In genomic region chr4:48193096-48193836, GRCh38 we compare ENCODE assay signal across 22 cellular contexts. TPM values are rescaled to one million over a fixed set of nuclear protein-coding genes. Genes with fewer than 3 reads are reported as not detected.
DNase-seq lines count a peak whose midpoint lies in the region; ATAC-seq and TF ChIP-seq lines count a peak whose summit lies in the region.
"Had no signal": no experiment of that assay in that cellular context is flagged by ENCODE, and none has a peak within 500 bp of the region (broad histone marks: within the 10 kb centered on the region; RNA-seq: fewer than 3 reads in every experiment).

No MANE protein-coding gene starts in this region.

- peaks cover 60 to 85% (median 68%) of the 10 kb centered on the region in 10 experiments for H3K4me1 ChIP-seq in BLaER1 treated with 17β-estradiol and CSF1 and Interleukin-3, amounts not matched to agents 10 nM and 100 nM
- no peaks in the 10 kb centered on the region for H3K4me1 ChIP-seq in ovary (ENCODE audit: insufficient read depth)
- H3K4me1 ChIP-seq: body of pancreas, right atrium auricular region had no signal

- DNase-seq in activated B cell treated with CpG ODN at 0.5 μM for 24 hours = no peak
- DNase-seq in ovary = no peak
- no peak for DNase-seq in NCI-H2107 treated with DMSO at 0.1 percent for 48 hours (lab: John Stamatoyannopoulos, UW; ENCODE audit: unreplicated experiment)
- DNase-seq in T-helper 2 cell = no peak
- no peak for DNase-seq in NCI-H345 treated with DMSO at 0.1 percent for 48 hours (lab: John Stamatoyannopoulos, UW; ENCODE audit: unreplicated experiment)
- DNase-seq: ACHN; body of pancreas; CD4-positive, alpha-beta T cell; DMS79 treated with DMSO at 0.1 percent for 48 hours; heart right ventricle; NCI-H345; NK-92 treated with Interleukin-12 subunit alpha and Interleukin-12 subunit beta, amount 100 ng/mL, for 24 hours; RPMI8226; stimulated activated CD4-positive, alpha-beta T cell treated with anti-CD3 and anti-CD28 coated beads, Interleukin-12 subunit alpha, Interleukin-12 subunit beta, amount 100 ng/mL, for 4 hours; stimulated activated CD8-positive, alpha-beta memory T cell treated with anti-CD3 and anti-CD28 coated beads, Interleukin-4, amount 100 ng/mL, for 48 hours had no signal

- intact Hi-C loops in activated B cell treated with CpG ODN at 0.5 μM for 24 hours (cut with micrococcal nuclease) = loop anchor here (5.0 kb wide), 1 partner anchor 34 kb away; no protein-coding TSS in a partner anchor
- intact Hi-C loops in ovary (cut with DNase I) = no loop called here

- 85 to 93% (median 89%) methylated on average over 6 of the region's 6 CpGs for WGBS in ovary, 3 donors

- peak overlapping the region in 2 of 10 experiments; percentile 68 to 74; a peak in 5 of 20 replicates for H3K4me3 ChIP-seq in BLaER1 treated with 17β-estradiol and CSF1 and Interleukin-3, amounts not matched to agents 10 nM and 100 nM
- H3K4me3 ChIP-seq in ovary = no peak overlapping the region
- H3K4me3 ChIP-seq: body of pancreas, coronary artery, heart right ventricle, right atrium auricular region had no signal

- CTCF ChIA-PET in activated B cell treated with CpG ODN at 0.5 μM for 24 hours (lab: Charles Lee) = no interaction called here

- TF ChIP-seq POLR2A in ovary (IDR thresholded peaks at IDR 0.05) = no peak

- H3K9me3 ChIP-seq in BLaER1 treated with 17β-estradiol and CSF1 and Interleukin-3, amounts not matched to agents 10 nM and 100 nM (replicated peaks in 1 of 11) = peaks cover 0 to 15% (median 0%) of the 10 kb centered on the region in 11 experiments; a peak in 5 of 22 replicates
- no peaks in the 10 kb centered on the region for H3K9me3 ChIP-seq in ovary
- H3K9me3 ChIP-seq: body of pancreas, heart right ventricle, right atrium auricular region had no signal

- H3K4me1 Mint-ChIP-seq in activated B cell treated with CpG ODN at 0.5 μM for 24 hours = peaks cover 66% of the 10 kb centered on the region

- peaks cover 0 to 20% (median 0%) of the 10 kb centered on the region in 11 experiments; a peak in 5 of 22 replicates for H4K20me1 ChIP-seq in BLaER1 treated with 17β-estradiol and CSF1 and Interleukin-3, amounts not matched to agents 10 nM and 100 nM

- TF ChIP-seq EP300 in ovary (IDR thresholded peaks at IDR 0.05) = no peak

- H3K36me3 Mint-ChIP-seq in activated B cell treated with CpG ODN at 0.5 μM for 24 hours (ENCODE audit: low read depth) = no peaks in the 10 kb centered on the region

- H3K4me2 ChIP-seq in BLaER1 treated with 17β-estradiol and CSF1 and Interleukin-3, amounts not matched to agents 10 nM and 100 nM = peak overlapping the region in 10 of 11 experiments; percentile 84 to 97 (median 93); a peak in 19 of 22 replicates

- no peaks in the 10 kb centered on the region for H3K27me3 Mint-ChIP-seq in activated B cell treated with CpG ODN at 0.5 μM for 24 hours
- H3K27me3 Mint-ChIP-seq: CD4-positive, alpha-beta T cell had no signal

- H3K36me3 ChIP-seq in BLaER1 treated with 17β-estradiol and CSF1 and Interleukin-3, amounts not matched to agents 10 nM and 100 nM = peaks cover 0 to 41% (median 14%) of the 10 kb centered on the region in 11 experiments; a peak in 12 of 22 replicates
- no peaks in the 10 kb centered on the region for H3K36me3 ChIP-seq in ovary
- H3K36me3 ChIP-seq: heart right ventricle, right atrium auricular region had no signal

- ATAC-seq in GM18520 (IDR thresholded peaks at IDR 0.05; ENCODE audit: unreplicated experiment) = peak; percentile 20
- peak; percentile 36 for ATAC-seq in HG03280 (IDR thresholded peaks at IDR 0.05; ENCODE audit: unreplicated experiment)
- peak; percentile 14 for ATAC-seq in activated B cell treated with CpG ODN at 0.5 μM for 24 hours (ENCODE audit: low read depth)
- ATAC-seq: body of pancreas, heart right ventricle, SK-N-SH treated with all-trans-retinoic acid at 6 μM for 48 hours had no signal

- H3K4me3 Mint-ChIP-seq in activated B cell treated with CpG ODN at 0.5 μM for 24 hours = no peak overlapping the region
- H3K4me3 Mint-ChIP-seq: CD4-positive, alpha-beta T cell had no signal

- peak overlapping the region; percentile 8 for H3K27ac Mint-ChIP-seq in activated B cell treated with CpG ODN at 0.5 μM for 24 hours
- H3K27ac Mint-ChIP-seq: activated T-helper 2 cell treated with anti-CD3 and anti-CD28 coated beads, Interferon-gamma antibody, Interleukin-2, Interleukin-4, amounts not matched to agents 10 μg/mL and 5 μg/mL and 100 μg/mL, durations not matched to agents 14 hours and 24 hours and 36 hours; CD4-positive, alpha-beta T cell had no signal

- peak overlapping the region in 6 of 11 experiments; percentile 1 to 78 (median 72); a peak in 8 of 22 replicates for H3K9ac ChIP-seq in BLaER1 treated with 17β-estradiol and CSF1 and Interleukin-3, amounts not matched to agents 10 nM and 100 nM

- TF ChIP-seq CTCF in activated B cell treated with CpG ODN at 0.5 μM for 24 hours (IDR thresholded peaks at IDR 0.05) (no peak), ovary (IDR thresholded peaks at IDR 0.05) (no peak)

- H3K27ac ChIP-seq in BLaER1 treated with 17β-estradiol and CSF1 and Interleukin-3, amounts not matched to agents 10 nM and 100 nM = peak overlapping the region in 10 of 11 experiments; percentile 5 to 85 (median 80); a peak in 16 of 22 replicates
- H3K27ac ChIP-seq in ovary = no peak overlapping the region
- H3K27ac ChIP-seq: body of pancreas, coronary artery, heart right ventricle, right atrium auricular region had no signal

- POLR2A ChIA-PET in activated B cell treated with CpG ODN at 0.5 μM for 24 hours (lab: Charles Lee) = interaction anchor here (1.2 kb wide), 1 partner anchor 10 kb away, joined by 3 read pairs; no protein-coding TSS in a partner anchor

- H3K27me3 ChIP-seq in BLaER1 treated with 17β-estradiol and CSF1 and Interleukin-3, amounts not matched to agents 10 nM and 100 nM = no peaks in the 10 kb centered on the region
- H3K27me3 ChIP-seq in ovary = no peaks in the 10 kb centered on the region
- H3K27me3 ChIP-seq: body of pancreas, heart right ventricle, right atrium auricular region had no signal

- H3K9me3 Mint-ChIP-seq in activated B cell treated with CpG ODN at 0.5 μM for 24 hours = no peaks in the 10 kb centered on the region
- H3K9me3 Mint-ChIP-seq: activated T-helper 2 cell treated with anti-CD3 and anti-CD28 coated beads, Interferon-gamma antibody, Interleukin-2, Interleukin-4, amounts not matched to agents 10 μg/mL and 5 μg/mL and 100 μg/mL, durations not matched to agents 14 hours and 24 hours and 36 hours; CD4-positive, alpha-beta T cell had no signal

RNA-seq across cellular contexts. Expression of gene TXK, which starts 59.2 kb away (rescaled TPM):
- 0.98 and 1.7 TPM in 2 replicates for total RNA-seq in activated B cell treated with CpG ODN at 0.5 μM for 24 hours
- 1 to 10 TPM in 3 of 7 donors, under 1 TPM in 4; 0.13 to 2.3 (median 0.33) TPM for total RNA-seq in ovary
- under 1 TPM; 0.11 to 0.25 TPM for polyA plus RNA-seq in ovary

Comparison
In these comparisons a context has a peak if more than half of its experiments do, and no peak if none do; other contexts are left out.
1. H3K27ac ChIP-seq: peak in BLaER1 treated with 17β-estradiol and CSF1 and Interleukin-3, amounts not matched to agents 10 nM and 100 nM (10 of 11); none in ovary (0 of 2).
2. Peak in every context shown above with its lines, with median percentiles within 50 percentile points of each other: ATAC-seq.